Comparison of ENCODE assay signal across 1 cellular context in the genomic region with DNA sequence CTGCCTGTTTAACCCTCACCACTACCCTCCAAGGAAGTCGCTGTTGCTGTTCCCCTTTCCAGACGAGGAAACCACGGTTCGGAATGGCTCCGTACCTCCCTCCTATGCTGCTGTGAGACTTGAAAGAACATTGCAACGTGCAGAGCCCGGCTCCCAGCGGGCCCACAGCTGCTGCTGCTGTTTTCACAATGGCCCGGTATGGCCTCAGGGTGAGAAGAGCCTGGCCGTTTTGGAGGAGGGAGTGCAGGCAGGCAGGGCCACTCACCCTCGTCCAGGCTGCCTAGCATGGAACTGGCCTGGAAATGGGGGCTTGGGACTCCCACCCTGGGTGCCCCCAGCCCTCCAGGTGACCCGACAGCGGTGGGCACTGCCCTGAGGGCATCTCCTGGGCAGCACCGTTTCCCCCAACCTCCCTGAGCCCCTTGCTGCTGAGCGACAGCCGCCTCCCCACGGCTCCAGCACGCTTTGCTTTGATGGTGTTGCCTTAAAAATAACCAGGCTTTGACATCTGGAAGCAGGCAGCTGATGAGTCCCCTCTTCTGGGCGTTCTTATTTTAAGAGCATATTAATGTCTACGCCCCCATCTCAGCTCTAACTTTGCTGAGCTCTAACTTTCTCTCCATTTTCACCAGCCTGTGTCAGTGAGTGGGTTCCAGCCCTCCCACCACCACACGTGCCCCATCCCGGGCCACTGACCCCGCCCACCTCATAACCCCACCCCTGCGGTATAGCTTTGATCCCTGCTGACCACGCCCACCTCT.
TF ChIP-seq lines count a peak whose summit lies in the region.

No MANE protein-coding gene starts in this region.

TF ChIP-seq in HepG2, 621 proteins besides CTCF, POLR2A, EP300 and RAD21 (continued from another document and continues in another):
- TF ChIP-seq SNAPC4 (CRISPR knock-in tag; IDR thresholded peaks at IDR 0.05) (0 out of 2 replicates have a peak, but pooled peaks have one; percentile 4), FOSL1 (CRISPR knock-in tag; IDR thresholded peaks at IDR 0.05; ENCODE audit: borderline replicate concordance) (no peak), ZFAT (CRISPR knock-in tag; conservative IDR thresholded peaks at IDR 0.05) (no peak), PRDM15 (CRISPR knock-in tag; IDR thresholded peaks at IDR 0.05) (no peak), RNF219 (CRISPR knock-in tag; IDR thresholded peaks at IDR 0.05) (peak; percentile 48; the same call in 1 of the 2 replicates), CC2D1A (CRISPR knock-in tag; IDR thresholded peaks at IDR 0.05) (no peak), ZNF883 (CRISPR knock-in tag; IDR thresholded peaks at IDR 0.05; ENCODE audit: not compliant biosample characterization) (no peak), HNRNPUL1 (IDR thresholded peaks at IDR 0.05; ENCODE audit: low read depth, low read length) (no peak), ZNF724P (CRISPR knock-in tag; IDR thresholded peaks at IDR 0.05; ENCODE audit: borderline replicate concordance) (no peak), YEATS2 (CRISPR knock-in tag; IDR thresholded peaks at IDR 0.05; ENCODE audit: borderline replicate concordance) (no peak), ZNF776 (CRISPR knock-in tag; IDR thresholded peaks at IDR 0.05) (peak; percentile 61; the same call in 1 of the 2 replicates), ZNF589 (CRISPR knock-in tag; conservative IDR thresholded peaks at IDR 0.05) (no peak), SNAI1 (CRISPR knock-in tag; IDR thresholded peaks at IDR 0.05; ENCODE audit: borderline replicate concordance) (0 out of 2 replicates have a peak, but pooled peaks have one; percentile 15), GABPB1 (CRISPR knock-in tag; IDR thresholded peaks at IDR 0.05) (0 out of 2 replicates have a peak, but pooled peaks have one; percentile 23), ZNF414 (CRISPR knock-in tag; IDR thresholded peaks at IDR 0.05) (no peak), HOXA5 (CRISPR knock-in tag; IDR thresholded peaks at IDR 0.05) (0 out of 2 replicates have a peak, but pooled peaks have one; percentile 3), ZNF329 (CRISPR knock-in tag; IDR thresholded peaks at IDR 0.05; ENCODE audit: low read depth) (no peak), SRSF1 (optimal IDR thresholded peaks at IDR 0.05; ENCODE audit: low read depth, low read length) (no peak), ZFP82 (CRISPR knock-in tag; IDR thresholded peaks at IDR 0.05; ENCODE audit: borderline replicate concordance) (no peak), ZNF614 (CRISPR knock-in tag; IDR thresholded peaks at IDR 0.05; ENCODE audit: borderline replicate concordance) (no peak), CREM (IDR thresholded peaks at IDR 0.05) (no peak), CREM (CRISPR knock-in tag; IDR thresholded peaks at IDR 0.05) (no peak), ZNF232 (CRISPR knock-in tag; IDR thresholded peaks at IDR 0.05; ENCODE audit: borderline replicate concordance) (no peak), TMF1 (CRISPR knock-in tag; IDR thresholded peaks at IDR 0.05; ENCODE audit: low read depth) (no peak), ZNF24 (IDR thresholded peaks at IDR 0.05) (no peak)
- TF ChIP-seq, protein P1, sequence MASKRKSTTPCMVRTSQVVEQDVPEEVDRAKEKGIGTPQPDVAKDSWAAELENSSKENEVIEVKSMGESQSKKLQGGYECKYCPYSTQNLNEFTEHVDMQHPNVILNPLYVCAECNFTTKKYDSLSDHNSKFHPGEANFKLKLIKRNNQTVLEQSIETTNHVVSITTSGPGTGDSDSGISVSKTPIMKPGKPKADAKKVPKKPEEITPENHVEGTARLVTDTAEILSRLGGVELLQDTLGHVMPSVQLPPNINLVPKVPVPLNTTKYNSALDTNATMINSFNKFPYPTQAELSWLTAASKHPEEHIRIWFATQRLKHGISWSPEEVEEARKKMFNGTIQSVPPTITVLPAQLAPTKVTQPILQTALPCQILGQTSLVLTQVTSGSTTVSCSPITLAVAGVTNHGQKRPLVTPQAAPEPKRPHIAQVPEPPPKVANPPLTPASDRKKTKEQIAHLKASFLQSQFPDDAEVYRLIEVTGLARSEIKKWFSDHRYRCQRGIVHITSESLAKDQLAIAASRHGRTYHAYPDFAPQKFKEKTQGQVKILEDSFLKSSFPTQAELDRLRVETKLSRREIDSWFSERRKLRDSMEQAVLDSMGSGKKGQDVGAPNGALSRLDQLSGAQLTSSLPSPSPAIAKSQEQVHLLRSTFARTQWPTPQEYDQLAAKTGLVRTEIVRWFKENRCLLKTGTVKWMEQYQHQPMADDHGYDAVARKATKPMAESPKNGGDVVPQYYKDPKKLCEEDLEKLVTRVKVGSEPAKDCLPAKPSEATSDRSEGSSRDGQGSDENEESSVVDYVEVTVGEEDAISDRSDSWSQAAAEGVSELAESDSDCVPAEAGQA (IDR thresholded peaks at IDR 0.05; ENCODE audit: low read depth): no peak
- TF ChIP-seq, protein P1 (CRISPR knock-in tag; IDR thresholded peaks at IDR 0.05; ENCODE audit: borderline replicate concordance): no peak
- TF ChIP-seq, protein P2, sequence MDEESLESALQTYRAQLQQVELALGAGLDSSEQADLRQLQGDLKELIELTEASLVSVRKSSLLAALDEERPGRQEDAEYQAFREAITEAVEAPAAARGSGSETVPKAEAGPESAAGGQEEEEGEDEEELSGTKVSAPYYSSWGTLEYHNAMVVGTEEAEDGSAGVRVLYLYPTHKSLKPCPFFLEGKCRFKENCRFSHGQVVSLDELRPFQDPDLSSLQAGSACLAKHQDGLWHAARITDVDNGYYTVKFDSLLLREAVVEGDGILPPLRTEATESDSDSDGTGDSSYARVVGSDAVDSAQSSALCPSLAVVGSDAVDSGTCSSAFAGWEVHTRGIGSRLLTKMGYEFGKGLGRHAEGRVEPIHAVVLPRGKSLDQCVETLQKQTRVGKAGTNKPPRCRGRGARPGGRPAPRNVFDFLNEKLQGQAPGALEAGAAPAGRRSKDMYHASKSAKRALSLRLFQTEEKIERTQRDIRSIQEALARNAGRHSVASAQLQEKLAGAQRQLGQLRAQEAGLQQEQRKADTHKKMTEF (CRISPR knock-in tag; IDR thresholded peaks at IDR 0.05): no peak
- TF ChIP-seq, protein P3, sequence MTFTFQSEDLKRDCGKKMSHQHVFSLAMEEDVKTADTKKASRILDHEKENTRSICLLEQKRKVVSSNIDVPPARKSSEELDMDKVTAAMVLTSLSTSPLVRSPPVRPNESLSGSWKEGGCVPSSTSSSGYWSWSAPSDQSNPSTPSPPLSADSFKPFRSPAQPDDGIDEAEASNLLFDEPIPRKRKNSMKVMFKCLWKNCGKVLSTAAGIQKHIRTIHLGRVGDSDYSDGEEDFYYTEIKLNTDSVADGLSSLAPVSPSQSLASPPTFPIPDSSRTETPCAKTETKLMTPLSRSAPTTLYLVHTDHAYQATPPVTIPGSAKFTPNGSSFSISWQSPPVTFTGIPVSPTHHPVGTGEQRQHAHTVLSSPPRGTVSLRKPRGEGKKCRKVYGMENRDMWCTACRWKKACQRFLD (CRISPR knock-in tag; IDR thresholded peaks at IDR 0.05; ENCODE audit: borderline replicate concordance): no peak
- TF ChIP-seq, protein P4, sequence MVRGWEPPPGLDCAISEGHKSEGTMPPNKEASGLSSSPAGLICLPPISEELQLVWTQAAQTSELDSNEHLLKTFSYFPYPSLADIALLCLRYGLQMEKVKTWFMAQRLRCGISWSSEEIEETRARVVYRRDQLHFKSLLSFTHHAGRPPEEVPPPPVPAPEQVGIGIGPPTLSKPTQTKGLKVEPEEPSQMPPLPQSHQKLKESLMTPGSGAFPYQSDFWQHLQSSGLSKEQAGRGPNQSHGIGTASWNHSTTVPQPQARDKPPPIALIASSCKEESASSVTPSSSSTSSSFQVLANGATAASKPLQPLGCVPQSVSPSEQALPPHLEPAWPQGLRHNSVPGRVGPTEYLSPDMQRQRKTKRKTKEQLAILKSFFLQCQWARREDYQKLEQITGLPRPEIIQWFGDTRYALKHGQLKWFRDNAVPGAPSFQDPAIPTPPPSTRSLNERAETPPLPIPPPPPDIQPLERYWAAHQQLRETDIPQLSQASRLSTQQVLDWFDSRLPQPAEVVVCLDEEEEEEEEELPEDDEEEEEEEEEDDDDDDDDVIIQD (CRISPR knock-in tag; IDR thresholded peaks at IDR 0.05; ENCODE audit: low read depth): no peak
